Comparison of ENCODE assay signal across 17 cellular contexts in the genomic region with DNA sequence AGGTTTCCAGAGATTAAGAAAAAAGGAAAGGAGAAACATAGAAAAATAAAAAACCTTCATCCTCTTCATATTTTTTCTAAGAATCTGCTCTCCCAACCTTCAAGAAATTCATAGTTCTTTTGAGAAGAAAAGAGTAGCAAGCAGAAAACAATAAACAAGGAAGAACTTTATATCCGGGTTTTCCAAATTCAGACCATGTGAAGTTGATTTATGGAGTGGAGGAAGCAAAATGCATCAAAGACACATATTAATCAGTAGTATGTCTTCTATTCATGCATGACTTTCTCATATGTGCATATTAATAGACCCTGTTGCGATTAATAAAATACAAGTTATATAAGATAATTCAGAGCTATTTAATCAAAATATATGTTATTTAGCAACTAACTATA. TPM values are rescaled to one million over a fixed set of nuclear protein-coding genes. Genes with fewer than 3 reads are reported as not detected.
DNase-seq lines count a peak whose midpoint lies in the region; ATAC-seq and TF ChIP-seq lines count a peak whose summit lies in the region.
"Had no signal": no experiment of that assay in that cellular context is flagged by ENCODE, and none has a peak within 500 bp of the region (broad histone marks: within the 10 kb centered on the region; RNA-seq: fewer than 3 reads in every experiment).

No MANE protein-coding gene starts in this region.

- H3K9ac ChIP-seq in IMR-90 (ENCODE audit: low read depth, low read length), result no peak overlapping the region
- no peak overlapping the region for H3K9ac ChIP-seq in subcutaneous abdominal adipose tissue (ENCODE audit: low read length in 5 of 5)

- peaks cover 2% of the 10 kb centered on the region; the same call in 1 of the 2 replicates for H3K9me1 ChIP-seq in IMR-90 (ENCODE audit: insufficient read depth, low read length)

- no CpG with 5 or more reads among the region's 2 CpGs for WGBS in IMR-90 (ENCODE audit: extremely low coverage in 2 of 2, insufficient read length in 1 of 2), 2 experiments

- DNase-seq in activated naive CD4-positive, alpha-beta T cell treated with anti-CD3 and anti-CD28 coated beads, Interleukin-2, amount 50 U/mL, for 16 hours, result no peak
- no peak for DNase-seq in IMR-90
- no peak for DNase-seq in brain microvascular endothelial cell
- no peak for DNase-seq in iPS-NIHi11 (ENCODE audit: low spot score)
- no peak for DNase-seq in NCI-H2107 treated with DMSO at 0.1 percent for 48 hours (lab: John Stamatoyannopoulos, UW; ENCODE audit: unreplicated experiment)
- no peak for DNase-seq in A172 (ENCODE audit: low spot score)
- DNase-seq: activated effector memory CD4-positive, alpha-beta T cell treated with Interleukin-2 at 50 U/mL for 16 hours; central memory CD4-positive, alpha-beta T cell; Kasumi-1; NCI-H2171; SHP77; small intestine; T-cell had no signal

- H3K23ac ChIP-seq in IMR-90 (ENCODE audit: low read depth, low read length), result no peak overlapping the region

- H3K4me1 ChIP-seq in IMR-90 (ENCODE audit: control insufficient read depth, insufficient read depth, low read length), result peaks cover 4% of the 10 kb centered on the region
- H3K4me1 ChIP-seq in subcutaneous abdominal adipose tissue (ENCODE audit: control insufficient read depth in 5 of 5, insufficient read depth in 5 of 5, low read length in 5 of 5), result peaks cover 0 to 14% (median 11%) of the 10 kb centered on the region in 5 donors

- no peak overlapping the region for H4K91ac ChIP-seq in IMR-90 (ENCODE audit: insufficient read depth, low read depth, low read length)

- intact Hi-C loops in IMR-90 (cut with micrococcal nuclease), result no loop called here

- in situ Hi-C loops in IMR-90 (cut with MboI; ENCODE audit: low sequenced_read_pairs), result no loop called here
- in situ Hi-C loops in brain microvascular endothelial cell (cut with HindIII; ENCODE audit: low pct_ligation_motif_present, low sequenced_read_pairs), result no loop called here

- H2AFZ ChIP-seq in IMR-90 (replicated peaks; ENCODE audit: low read length, poor library complexity), result no peak overlapping the region

- H2BK5ac ChIP-seq in IMR-90 (ENCODE audit: low read depth, low read length, poor library complexity, severe bottlenecking), result peak overlapping the region; percentile 3

- peaks cover 42% of the 10 kb centered on the region for H3K4me1 Mint-ChIP-seq in activated naive CD4-positive, alpha-beta T cell treated with anti-CD3 and anti-CD28 coated beads, Interleukin-2, amount 50 U/mL, for 24 hours

- dilution Hi-C loops in IMR-90 (cut with HindIII; ENCODE audit: low sequenced_read_pairs, unreplicated experiment), result no loop called here

- no peaks in the 10 kb centered on the region for H3K36me3 ChIP-seq in IMR-90 (ENCODE audit: control insufficient read depth, insufficient read depth, low read length)
- H3K36me3 ChIP-seq in brain microvascular endothelial cell (replicated peaks), result no peaks in the 10 kb centered on the region
- H3K36me3 ChIP-seq in subcutaneous abdominal adipose tissue (ENCODE audit: control insufficient read depth in 5 of 5, insufficient read depth in 5 of 5, low read length in 5 of 5), result no peaks in the 10 kb centered on the region
- H3K36me3 ChIP-seq: esophagus muscularis mucosa had no signal

- H3K14ac ChIP-seq in IMR-90 (replicated peaks; ENCODE audit: low read depth, low read length), result no peak overlapping the region

- no peak overlapping the region for H4K5ac ChIP-seq in IMR-90 (ENCODE audit: low read depth, low read length)

- TF ChIP-seq POLR2A in IMR-90 (IDR thresholded peaks at IDR 0.05; ENCODE audit: low read depth, low read length), result no peak

- peak overlapping the region; percentile 19; the same call in 1 of the 2 replicates for H3K27ac ChIP-seq in IMR-90 (ENCODE audit: insufficient read depth, low read length)
- peak overlapping the region; percentile 67 for H3K27ac ChIP-seq in brain microvascular endothelial cell
- H3K27ac ChIP-seq in subcutaneous abdominal adipose tissue (ENCODE audit: low read depth, low read length), result peak overlapping the region; percentile 26
- H3K27ac ChIP-seq: esophagus muscularis mucosa, VCaP had no signal

- no peaks in the 10 kb centered on the region for H3K36me3 Mint-ChIP-seq in activated naive CD4-positive, alpha-beta T cell treated with anti-CD3 and anti-CD28 coated beads, Interleukin-2, amount 50 U/mL, for 24 hours
- H3K36me3 Mint-ChIP-seq: T-cell had no signal

- CTCF ChIA-PET in IMR-90 (lab: Yijun Ruan, JAX), result interaction anchor here (0.8 kb wide), 1 partner anchor 10 kb away, joined by 3 read pairs; no protein-coding TSS in a partner anchor

- no peak overlapping the region for H3K56ac ChIP-seq in IMR-90 (ENCODE audit: extremely low read depth, insufficient read depth, low read length)

- H3K27me3 ChIP-seq in IMR-90 (ENCODE audit: control insufficient read depth, insufficient read depth, low read length) (no peaks in the 10 kb centered on the region), brain microvascular endothelial cell (replicated peaks) (no peaks in the 10 kb centered on the region), subcutaneous abdominal adipose tissue (ENCODE audit: control insufficient read depth in 5 of 5, insufficient read depth in 4 of 5, low read length in 5 of 5) (no peaks in the 10 kb centered on the region)
- H3K27me3 ChIP-seq: esophagus muscularis mucosa had no signal

- H2BK20ac ChIP-seq in IMR-90 (ENCODE audit: low read depth, low read length), result no peak overlapping the region

- POLR2A ChIA-PET in IMR-90 (lab: Charles Lee; ENCODE audit: unreplicated experiment), result no interaction called here

- no peak overlapping the region for H2AK9ac ChIP-seq in IMR-90 (replicated peaks; ENCODE audit: low read depth, low read length, poor library complexity)

- no peak overlapping the region; a peak in 1 of 4 replicates for H4K8ac ChIP-seq in IMR-90 (ENCODE audit: low read depth in 2 of 2, low read length in 2 of 2)

- H2AK5ac ChIP-seq in IMR-90 (ENCODE audit: low read depth, low read length), result no peak overlapping the region

- H3K4me2 ChIP-seq in IMR-90 (ENCODE audit: low read depth, low read length), result no peak overlapping the region

- TF ChIP-seq CTCF in IMR-90 (conservative IDR thresholded peaks at IDR 0.05; ENCODE audit: low read depth, low read length) (no peak), brain microvascular endothelial cell (IDR thresholded peaks at IDR 0.05; ENCODE audit: low read depth, low read length, missing control alignments) (no peak)

- no peak overlapping the region for H3K4me3 ChIP-seq in IMR-90 (ENCODE audit: insufficient read depth, low read depth, low read length)
- H3K4me3 ChIP-seq in brain microvascular endothelial cell (ENCODE audit: low read depth, low read length), result no peak overlapping the region
- no peak overlapping the region for H3K4me3 ChIP-seq in subcutaneous abdominal adipose tissue (ENCODE audit: low read depth in 1 of 5, low read length in 5 of 5)
- H3K4me3 ChIP-seq: esophagus muscularis mucosa had no signal

- no peaks in the 10 kb centered on the region for H3K9me3 Mint-ChIP-seq in activated naive CD4-positive, alpha-beta T cell treated with anti-CD3 and anti-CD28 coated beads, Interleukin-2, amount 50 U/mL, for 24 hours
- H3K9me3 Mint-ChIP-seq: T-cell had no signal

- no peaks in the 10 kb centered on the region for H4K20me1 ChIP-seq in IMR-90 (ENCODE audit: insufficient read depth, low read length)

- H3K4me3 Mint-ChIP-seq in activated naive CD4-positive, alpha-beta T cell treated with anti-CD3 and anti-CD28 coated beads, Interleukin-2, amount 50 U/mL, for 24 hours, result no peak overlapping the region

- H3K79me1 ChIP-seq in IMR-90 (ENCODE audit: low read depth in 1 of 2, low read length in 2 of 2), result no peaks in the 10 kb centered on the region

- no peaks in the 10 kb centered on the region for H3K27me3 Mint-ChIP-seq in activated naive CD4-positive, alpha-beta T cell treated with anti-CD3 and anti-CD28 coated beads, Interleukin-2, amount 50 U/mL, for 24 hours
- H3K27me3 Mint-ChIP-seq: T-cell had no signal

- H3K4ac ChIP-seq in IMR-90 (ENCODE audit: low read depth, low read length), result no peak overlapping the region

- H3K18ac ChIP-seq in IMR-90 (ENCODE audit: low read depth, low read length), result no peak overlapping the region

- TF ChIP-seq RAD21 in IMR-90 (IDR thresholded peaks at IDR 0.05; ENCODE audit: low read length), result no peak

- no peak for ATAC-seq in IMR-90 (ENCODE audit: low read depth)
- ATAC-seq: T-cell had no signal

- H2BK120ac ChIP-seq in IMR-90 (ENCODE audit: low read depth, low read length), result no peak overlapping the region

- H2BK15ac ChIP-seq in IMR-90 (ENCODE audit: low read depth, low read length), result no peak overlapping the region

- BruUV-seq in IMR-90 (replicated peaks; lab: Mats Ljungman, UMichigan), result no TSS peak

- no peaks in the 10 kb centered on the region for H3K9me3 ChIP-seq in IMR-90 (ENCODE audit: control insufficient read depth, insufficient read depth, low read length)
- H3K9me3 ChIP-seq in subcutaneous abdominal adipose tissue (ENCODE audit: control insufficient read depth in 5 of 5, low read length in 5 of 5), result no peaks in the 10 kb centered on the region
- H3K9me3 ChIP-seq: esophagus muscularis mucosa had no signal

- peak overlapping the region; percentile 46 for H3K27ac Mint-ChIP-seq in activated naive CD4-positive, alpha-beta T cell treated with anti-CD3 and anti-CD28 coated beads, Interleukin-2, amount 50 U/mL, for 24 hours

TF ChIP-seq in IMR-90, 13 proteins besides CTCF, POLR2A, EP300 and RAD21 (continues in another document):
- no peak for TF ChIP-seq FOS (IDR thresholded peaks at IDR 0.05; ENCODE audit: low read depth, low read length)
- TF ChIP-seq, protein P1, sequence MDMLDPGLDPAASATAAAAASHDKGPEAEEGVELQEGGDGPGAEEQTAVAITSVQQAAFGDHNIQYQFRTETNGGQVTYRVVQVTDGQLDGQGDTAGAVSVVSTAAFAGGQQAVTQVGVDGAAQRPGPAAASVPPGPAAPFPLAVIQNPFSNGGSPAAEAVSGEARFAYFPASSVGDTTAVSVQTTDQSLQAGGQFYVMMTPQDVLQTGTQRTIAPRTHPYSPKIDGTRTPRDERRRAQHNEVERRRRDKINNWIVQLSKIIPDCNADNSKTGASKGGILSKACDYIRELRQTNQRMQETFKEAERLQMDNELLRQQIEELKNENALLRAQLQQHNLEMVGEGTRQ (IDR thresholded peaks at IDR 0.05; ENCODE audit: low read depth, low read length), result no peak
- no peak for TF ChIP-seq RCOR1 (IDR thresholded peaks at IDR 0.05; ENCODE audit: insufficient replicate concordance, low read length)
- TF ChIP-seq MAZ (IDR thresholded peaks at IDR 0.05; ENCODE audit: borderline replicate concordance, low read depth, low read length), result no peak
- TF ChIP-seq NFE2L2 (IDR thresholded peaks at IDR 0.05; ENCODE audit: low read depth, low read length), result no peak
- TF ChIP-seq CEBPB (IDR thresholded peaks at IDR 0.05; ENCODE audit: low read depth, low read length), result no peak
- no peak for TF ChIP-seq RFX5 (IDR thresholded peaks at IDR 0.05; ENCODE audit: low read depth, low read length)

RNA-seq across cellular contexts. Expression of a gene that starts 20.5 kb away (rescaled TPM):
- total RNA-seq in IMR-90 (2012; rRNA removed), result 178 and 208 TPM in 2 replicates
- 267 and 299 TPM in 2 replicates for polyA plus RNA-seq in IMR-90 (2012; rRNA removed)
- 73.5 and 320 TPM in 2 replicates for polyA plus RNA-seq in IMR-90 (2012; cell fraction: cytosol; rRNA removed)
- 116 and 140 TPM in 2 replicates for polyA plus RNA-seq in IMR-90 (2012; cell fraction: nucleus; rRNA removed; ENCODE audit: low replicate concordance)
- 38.8 and 50.2 TPM in 2 replicates for total RNA-seq in A172 (2014; rRNA removed; shearing (Covaris generic))
